25 cellular contexts compared by ENCODE assay signal in the genomic region with DNA sequence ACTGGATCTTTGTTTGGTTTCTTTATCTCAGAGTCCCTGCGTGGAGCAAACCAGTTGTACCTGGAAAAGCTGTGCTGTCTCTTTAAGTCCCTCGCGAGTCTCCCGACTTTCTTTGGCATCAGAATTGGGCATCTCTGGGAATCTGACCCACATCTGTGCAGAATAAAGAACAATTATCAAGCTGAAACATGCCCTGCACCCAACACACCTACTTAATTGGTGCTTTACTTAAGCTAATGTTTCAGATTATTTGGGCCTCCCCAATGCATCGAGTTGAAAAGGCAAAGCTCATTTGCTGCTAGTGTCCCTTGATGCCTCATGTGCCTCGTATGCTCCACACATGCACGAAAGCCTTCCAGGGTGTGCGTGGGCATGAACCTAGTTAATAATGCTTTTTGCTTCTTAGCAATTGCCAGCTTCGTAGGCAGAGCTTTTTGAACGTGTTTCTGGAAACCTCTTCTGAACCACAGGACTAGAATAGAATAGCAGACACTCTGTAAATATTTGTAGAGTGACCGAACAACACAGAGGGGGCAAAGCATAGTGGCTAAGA. TPM values are rescaled to one million over a fixed set of nuclear protein-coding genes. Genes with fewer than 3 reads are reported as not detected.
A peak's percentile ranks its signal among the peaks of the same experiment; 100 is the strongest.
DNase-seq lines count a peak whose midpoint lies in the region; ATAC-seq and TF ChIP-seq lines count a peak whose summit lies in the region.
"Had no signal": no experiment of that assay in that cellular context is flagged by ENCODE, and none has a peak within 500 bp of the region (broad histone marks: within the 10 kb centered on the region; RNA-seq: fewer than 3 reads in every experiment).

No MANE protein-coding gene starts in this region.

- H3K36me3 Mint-ChIP-seq in GM23338 (ENCODE audit: low read depth) = 0 out of 3 replicates have a peak, but pooled peaks cover under 1% of the 10 kb centered on the region
- no peaks in the 10 kb centered on the region for H3K36me3 Mint-ChIP-seq in natural killer cell
- no peaks in the 10 kb centered on the region for H3K36me3 Mint-ChIP-seq in activated CD8-positive, alpha-beta memory T cell treated with anti-CD3 and anti-CD28 coated beads, Interleukin-2, amount 10 ng/mL, durations not matched to agents 7 days and 5 days
- H3K36me3 Mint-ChIP-seq: CD4-positive, alpha-beta memory T cell; memory B cell; naive thymus-derived CD4-positive, alpha-beta T cell; stimulated activated memory B cell treated with anti-CD40 and anti-IgM and Interleukin-4, amounts not matched to agents 10 μg/mL and 1 μg/mL and 100 μg/mL, for 72 hours had no signal

- peak overlapping the region; percentile 86 for H2AFZ ChIP-seq in GM23338

- H3K4me1 Mint-ChIP-seq in GM23338 (peaks cover 9% of the 10 kb centered on the region; the same call in 2 of the 3 replicates), natural killer cell (no peaks in the 10 kb centered on the region)
- no peaks in the 10 kb centered on the region for H3K4me1 Mint-ChIP-seq in activated CD8-positive, alpha-beta memory T cell treated with anti-CD3 and anti-CD28 coated beads, Interleukin-2, amount 10 ng/mL, durations not matched to agents 7 days and 5 days
- H3K4me1 Mint-ChIP-seq: CD4-positive, alpha-beta memory T cell; memory B cell; naive thymus-derived CD4-positive, alpha-beta T cell; stimulated activated memory B cell treated with anti-CD40 and anti-IgM and Interleukin-4, amounts not matched to agents 10 μg/mL and 1 μg/mL and 100 μg/mL, for 72 hours had no signal

- H3K4me3 Mint-ChIP-seq in GM23338 (no peak overlapping the region), natural killer cell (no peak overlapping the region)
- no peak overlapping the region for H3K4me3 Mint-ChIP-seq in activated CD8-positive, alpha-beta memory T cell treated with anti-CD3 and anti-CD28 coated beads, Interleukin-2, amount 10 ng/mL, durations not matched to agents 7 days and 5 days
- H3K4me3 Mint-ChIP-seq: CD4-positive, alpha-beta memory T cell; memory B cell; naive thymus-derived CD4-positive, alpha-beta T cell; stimulated activated memory B cell treated with anti-CD40 and anti-IgM and Interleukin-4, amounts not matched to agents 10 μg/mL and 1 μg/mL and 100 μg/mL, for 72 hours had no signal

- no peak overlapping the region for H3K9ac ChIP-seq in stomach smooth muscle (ENCODE audit: low read length in 2 of 2)

- H3K27me3 Mint-ChIP-seq in GM23338 (ENCODE audit: insufficient read depth, low read depth, poor library complexity) (peaks cover 7% of the 10 kb centered on the region), natural killer cell (ENCODE audit: low read depth in 2 of 2) (peaks cover 5 to 6% of the 10 kb centered on the region in 2 donors)
- no peaks in the 10 kb centered on the region for H3K27me3 Mint-ChIP-seq in activated CD8-positive, alpha-beta memory T cell treated with anti-CD3 and anti-CD28 coated beads, Interleukin-2, amount 10 ng/mL, durations not matched to agents 7 days and 5 days
- H3K27me3 Mint-ChIP-seq: stimulated activated memory B cell treated with anti-CD40 and anti-IgM and Interleukin-4, amounts not matched to agents 10 μg/mL and 1 μg/mL and 100 μg/mL, for 72 hours had no signal

- ATAC-seq in GM23338 (no peak), esophagus mucosa (peak; percentile 55), natural killer cell (no peak), HG03565 (IDR thresholded peaks at IDR 0.05; ENCODE audit: unreplicated experiment) (no peak)
- no peak for ATAC-seq in activated CD8-positive, alpha-beta memory T cell treated with anti-CD3 and anti-CD28 coated beads, Interleukin-2, amount 10 ng/mL, durations not matched to agents 7 days and 5 days
- ATAC-seq: gastrocnemius medialis; naive thymus-derived CD4-positive, alpha-beta T cell; sciatic nerve; stimulated activated memory B cell treated with anti-CD40 and anti-IgM and Interleukin-4, amounts not matched to agents 10 μg/mL and 1 μg/mL and 100 μg/mL, for 72 hours had no signal

- H3K4me3 ChIP-seq in GM23338 (no peak overlapping the region), stomach smooth muscle (ENCODE audit: low read length in 2 of 2) (peak overlapping the region in 1 of 2 donors; percentile 44)
- H3K4me3 ChIP-seq: adrenal gland, gastrocnemius medialis, ovary, thyroid gland had no signal

- no peak overlapping the region for H3K27ac ChIP-seq in GM23338 (ENCODE audit: low read depth)
- peak overlapping the region; percentile 31 for H3K27ac ChIP-seq in stomach smooth muscle (ENCODE audit: low read length)
- H3K27ac ChIP-seq: adrenal gland, gastrocnemius medialis, ovary, thyroid gland had no signal

- DNase-seq in GM23338 (ENCODE audit: low spot score) (no peak), NCI-H69 (lab: John Stamatoyannopoulos, UW) (peak; percentile 89), natural killer cell (no peak)
- DNase-seq in activated CD8-positive, alpha-beta memory T cell treated with anti-CD3 and anti-CD28 coated beads, Interleukin-2, amount 10 ng/mL, durations not matched to agents 7 days and 5 days = no peak
- DNase-seq: activated CD4-positive, alpha-beta T cell treated with anti-CD3 and anti-CD28 coated beads, Interleukin-2, amount 50 U/mL, for 4 hours; activated gamma-delta T cell treated with Interleukin-2 at 50 U/mL for 16 hours; adrenal gland; CD4-positive, alpha-beta memory T cell; dermis blood vessel endothelial cell; DMS79 treated with DMSO at 0.1 percent for 48 hours; gastrocnemius medialis; kidney; MM.1S; naive thymus-derived CD4-positive, alpha-beta T cell; NCI-H2029; NCI-H510A treated with DMSO at 0.1 percent for 48 hours; ovary; thyroid gland had no signal

- H3K4me1 ChIP-seq in GM23338 (ENCODE audit: insufficient read depth) = peaks cover 6% of the 10 kb centered on the region; the same call in 1 of the 2 replicates
- H3K4me1 ChIP-seq in stomach smooth muscle (ENCODE audit: control insufficient read depth, insufficient read depth, low read length) = peaks cover 29% of the 10 kb centered on the region
- H3K4me1 ChIP-seq: adrenal gland, gastrocnemius medialis had no signal

- no peaks in the 10 kb centered on the region for H3K9me3 ChIP-seq in stomach smooth muscle (ENCODE audit: control insufficient read depth in 2 of 2, low read length in 2 of 2)
- H3K9me3 ChIP-seq: adrenal gland, gastrocnemius medialis, ovary, thyroid gland had no signal

- H3K9me2 ChIP-seq in GM23338 (ENCODE audit: insufficient read depth) = 0 out of 2 replicates have a peak, but pooled peaks cover 4% of the 10 kb centered on the region

- H3K36me3 ChIP-seq in GM23338 (ENCODE audit: insufficient read depth) (no peaks in the 10 kb centered on the region), stomach smooth muscle (ENCODE audit: control insufficient read depth in 2 of 2, insufficient read depth in 2 of 2, low read length in 2 of 2) (no peaks in the 10 kb centered on the region)
- H3K36me3 ChIP-seq: adrenal gland, gastrocnemius medialis, ovary, thyroid gland had no signal

- CTCF ChIA-PET in activated CD8-positive, alpha-beta memory T cell treated with anti-CD3 and anti-CD28 coated beads, Interleukin-2, amount 10 ng/mL, durations not matched to agents 7 days and 5 days (lab: Charles Lee) = no interaction called here

- intact Hi-C loops in natural killer cell (cut with micrococcal nuclease) = no loop called here

- no peak overlapping the region for H3K27ac Mint-ChIP-seq in GM23338
- H3K27ac Mint-ChIP-seq in natural killer cell = no peak overlapping the region
- H3K27ac Mint-ChIP-seq in activated CD8-positive, alpha-beta memory T cell treated with anti-CD3 and anti-CD28 coated beads, Interleukin-2, amount 10 ng/mL, durations not matched to agents 7 days and 5 days = no peak overlapping the region
- H3K27ac Mint-ChIP-seq: CD4-positive, alpha-beta memory T cell; memory B cell; naive thymus-derived CD4-positive, alpha-beta T cell; stimulated activated memory B cell treated with anti-CD40 and anti-IgM and Interleukin-4, amounts not matched to agents 10 μg/mL and 1 μg/mL and 100 μg/mL, for 72 hours had no signal

- no peaks in the 10 kb centered on the region for H4K20me1 ChIP-seq in GM23338 (replicated peaks; ENCODE audit: insufficient read depth)

- TF ChIP-seq CTCF in GM23338 (conservative IDR thresholded peaks at IDR 0.05; ENCODE audit: low read depth in 2 of 2) (no peak), natural killer cell (IDR thresholded peaks at IDR 0.05) (no peak)

- H3K9me3 Mint-ChIP-seq in GM23338 = no peaks in the 10 kb centered on the region
- no peaks in the 10 kb centered on the region for H3K9me3 Mint-ChIP-seq in natural killer cell
- no peaks in the 10 kb centered on the region for H3K9me3 Mint-ChIP-seq in activated CD8-positive, alpha-beta memory T cell treated with anti-CD3 and anti-CD28 coated beads, Interleukin-2, amount 10 ng/mL, durations not matched to agents 7 days and 5 days (ENCODE audit: low read depth)
- H3K9me3 Mint-ChIP-seq: CD4-positive, alpha-beta memory T cell; memory B cell; stimulated activated memory B cell treated with anti-CD40 and anti-IgM and Interleukin-4, amounts not matched to agents 10 μg/mL and 1 μg/mL and 100 μg/mL, for 72 hours had no signal

- H3K27me3 ChIP-seq in GM23338 (ENCODE audit: insufficient read depth) = no peaks in the 10 kb centered on the region
- H3K27me3 ChIP-seq in stomach smooth muscle (ENCODE audit: control insufficient read depth in 1 of 2, insufficient read depth in 2 of 2, low read length in 2 of 2) = peaks cover 0 to 2% of the 10 kb centered on the region in 2 donors
- H3K27me3 ChIP-seq: adrenal gland, ovary, thyroid gland had no signal

- H3F3A ChIP-seq in GM23338 (replicated peaks; ENCODE audit: low read depth) = no peaks in the 10 kb centered on the region

- H3K4me2 ChIP-seq in GM23338 = no peak overlapping the region

- no peaks in the 10 kb centered on the region for H3K79me2 ChIP-seq in GM23338 (replicated peaks; ENCODE audit: insufficient read depth)

RNA-seq across cellular contexts. Expression of a gene that starts 26.6 kb away (rescaled TPM):
- total RNA-seq in GM23338 (2014; rRNA removed; shearing (Covaris generic)) = 82.5 and 106 TPM in 2 replicates
- polyA plus RNA-seq in GM23338 (2016; fragmentation: Nextera tagmentation; extraction: Ambion mirVana) = 31.1 and 32.3 TPM in 2 replicates
- total RNA-seq in esophagus mucosa (27.4 TPM), natural killer cell (1 to 10 TPM in 1 of 3 donors, under 1 TPM in 1, not detected in 1; 0.72 to 5.6 TPM)
- total RNA-seq in activated CD8-positive, alpha-beta memory T cell treated with anti-CD3 and anti-CD28 coated beads, Interleukin-2, amount 10 ng/mL, durations not matched to agents 7 days and 5 days = under 1 TPM in 1 of 2 experiments, not detected in 1; 0.09 TPM
- total RNA-seq: T-helper 1 cell treated with Interleukin-12 subunit alpha and Interleukin-12 subunit beta and Interleukin-4 antibody, amounts not matched to agents 30 ng/mL and 1 ng/mL, for 36 hours had no signal
- polyA plus RNA-seq: naive thymus-derived CD4-positive, alpha-beta T cell had no signal
